In genomic region chr10:129853236-129853946, GRCh38 we compare ENCODE assay signal across 10 cellular contexts.
DNase-seq lines count a peak whose midpoint lies in the region; ATAC-seq, FAIRE-seq and TF ChIP-seq lines count a peak whose summit lies in the region.
"Had no signal": no experiment of that assay in that cellular context is flagged by ENCODE, and none has a peak within 500 bp of the region (broad histone marks: within the 10 kb centered on the region; RNA-seq: fewer than 3 reads in every experiment).

No MANE protein-coding gene starts in this region.

- H3K4me1 ChIP-seq in cardiac muscle cell (ENCODE audit: low read depth) = no peaks in the 10 kb centered on the region
- H3K4me1 ChIP-seq in upper lobe of right lung = peaks cover 12% of the 10 kb centered on the region
- no peaks in the 10 kb centered on the region for H3K4me1 ChIP-seq in tibial artery
- H3K4me1 ChIP-seq: right atrium auricular region had no signal

- FAIRE-seq in RCC 7860 (lab: Jason Lieb, UNC) = peak; percentile 27

- intact Hi-C loops in Right ventricle myocardium inferior (cut with DNase I) (no loop called here), upper lobe of right lung (cut with DNase I) (no loop called here), tibial artery (cut with DNase I; ENCODE audit: low total_unique reads) (no loop called here)

- TF ChIP-seq CTCF in cardiac muscle cell (IDR thresholded peaks at IDR 0.05; ENCODE audit: low read depth, low read length) (peak; percentile 44), upper lobe of right lung (IDR thresholded peaks at IDR 0.05) (peak; percentile 36), tibial artery (IDR thresholded peaks at IDR 0.05) (no peak)

- ATAC-seq in Right ventricle myocardium inferior (no peak), upper lobe of right lung (peak; percentile 37), GM21381 (IDR thresholded peaks at IDR 0.05; ENCODE audit: unreplicated experiment) (no peak)

- DNase-seq in cardiac muscle cell (ENCODE audit: low read depth in 1 of 2, low spot score in 1 of 2) = peak in 1 of 2 donors; percentile 38
- DNase-seq in Right ventricle myocardium inferior (ENCODE audit: missing footprints) = no peak
- DNase-seq in RCC 7860 (ENCODE audit: low spot score) = peak; percentile 50
- peak; percentile 38 for DNase-seq in iPS-NIHi11 (ENCODE audit: low spot score)
- DNase-seq in upper lobe of right lung = no peak
- DNase-seq in cortex of kidney (lab: John Stamatoyannopoulos, UW) = no peak
- DNase-seq in tibial artery = no peak
- DNase-seq: CD4-positive, alpha-beta T cell had no signal

- H3K27me3 ChIP-seq in cardiac muscle cell (no peaks in the 10 kb centered on the region), upper lobe of right lung (no peaks in the 10 kb centered on the region), tibial artery (no peaks in the 10 kb centered on the region)
- H3K27me3 ChIP-seq: right atrium auricular region had no signal

- no peak overlapping the region for H3K4me3 ChIP-seq in cardiac muscle cell
- H3K4me3 ChIP-seq in upper lobe of right lung = peak overlapping the region; percentile 4
- no peak overlapping the region for H3K4me3 ChIP-seq in tibial artery
- H3K4me3 ChIP-seq: right atrium auricular region had no signal

- H3K36me3 ChIP-seq in cardiac muscle cell = no peaks in the 10 kb centered on the region
- H3K36me3 ChIP-seq in upper lobe of right lung = no peaks in the 10 kb centered on the region
- H3K36me3 ChIP-seq in tibial artery = no peaks in the 10 kb centered on the region
- H3K36me3 ChIP-seq: right atrium auricular region had no signal

- no peaks in the 10 kb centered on the region for H3K9me3 ChIP-seq in cardiac muscle cell (ENCODE audit: low read depth)
- no peaks in the 10 kb centered on the region for H3K9me3 ChIP-seq in upper lobe of right lung
- peaks cover 0 to 7% (median 0%) of the 10 kb centered on the region in 3 donors for H3K9me3 ChIP-seq in tibial artery

- no peak overlapping the region for H3K27ac ChIP-seq in cardiac muscle cell
- H3K27ac ChIP-seq in upper lobe of right lung = no peak overlapping the region
- H3K27ac ChIP-seq in tibial artery = no peak overlapping the region
- H3K27ac ChIP-seq: right atrium auricular region had no signal

Comparison
In these comparisons a context has a peak if more than half of its experiments do, and no peak if none do; other contexts are left out.
1. DNase-seq: peak in RCC 7860 (single experiment) and iPS-NIHi11 (single experiment); none in Right ventricle myocardium inferior (single experiment), upper lobe of right lung (single experiment), cortex of kidney (single experiment) and tibial artery (0 of 2).
2. CTCF ChIP-seq: peak in cardiac muscle cell (single experiment) and upper lobe of right lung (single experiment); none in tibial artery (0 of 2).